Comparison of ENCODE assay signal across 10 cellular contexts in genomic region chr1:93616221-93616995, GRCh38.
DNase-seq lines count a peak whose midpoint lies in the region; ATAC-seq and TF ChIP-seq lines count a peak whose summit lies in the region.
"Had no signal": no experiment of that assay in that cellular context is flagged by ENCODE, and none has a peak within 500 bp of the region (broad histone marks: within the 10 kb centered on the region; RNA-seq: fewer than 3 reads in every experiment).

No MANE protein-coding gene starts in this region.

- no peak overlapping the region for H3K4me3 ChIP-seq in PC-3 (ENCODE audit: low read length)
- H3K4me3 ChIP-seq in esophagus muscularis mucosa: no peak overlapping the region

- H3K9ac ChIP-seq in PC-3 (ENCODE audit: low read length): no peak overlapping the region

- H3K4me1 ChIP-seq in PC-3 (ENCODE audit: insufficient read depth, low read length): peaks cover 72% of the 10 kb centered on the region
- peaks cover 61 to 83% (median 68%) of the 10 kb centered on the region in 4 donors for H3K4me1 ChIP-seq in esophagus muscularis mucosa

- no peaks in the 10 kb centered on the region for H3K9me2 ChIP-seq in PC-3 (replicated peaks; ENCODE audit: low read length)

- H2AFZ ChIP-seq in PC-3 (ENCODE audit: low read length): no peak overlapping the region

- no TSS peak for BruUV-seq in PC-3 (replicated peaks; lab: Mats Ljungman, UMichigan)

- ATAC-seq in GM21381 (IDR thresholded peaks at IDR 0.05; ENCODE audit: unreplicated experiment) (peak; percentile 4), PC-3 (0 out of 2 replicates have a peak, but pooled peaks have one; percentile 8), omental fat pad (ENCODE audit: low FRiP score) (peak; percentile 45), HG03342 (IDR thresholded peaks at IDR 0.05; ENCODE audit: unreplicated experiment) (no peak)

- peak overlapping the region; percentile 52 for H3K27ac ChIP-seq in PC-3 (ENCODE audit: low read length)
- H3K27ac ChIP-seq in esophagus muscularis mucosa (replicated peaks in 1 of 4): peak overlapping the region; percentile 51 to 71 (median 66)

- H3K9me3 ChIP-seq in PC-3 (ENCODE audit: low read length) (no peaks in the 10 kb centered on the region), esophagus muscularis mucosa (no peaks in the 10 kb centered on the region)

- peak; percentile 23 for DNase-seq in PC-3
- DNase-seq in esophagus muscularis mucosa (ENCODE audit: extremely low spot score): no peak
- DNase-seq in omental fat pad (ENCODE audit: low spot score): no peak
- no peak for DNase-seq in NCI-H187 (lab: John Stamatoyannopoulos, UW)
- DNase-seq in NCI-H2081 (lab: John Stamatoyannopoulos, UW): no peak
- no peak for DNase-seq in GDM1 (lab: John Stamatoyannopoulos, UW)
- DNase-seq: naive B cell, SIG-M5 had no signal

- H3K4me2 ChIP-seq in PC-3 (ENCODE audit: low read length): peak overlapping the region; percentile 2

- no peaks in the 10 kb centered on the region for H3K27me3 ChIP-seq in PC-3 (ENCODE audit: low read length)
- H3K27me3 ChIP-seq in esophagus muscularis mucosa: no peaks in the 10 kb centered on the region

- no peak for TF ChIP-seq EP300 in esophagus muscularis mucosa (IDR thresholded peaks at IDR 0.05)

- peaks cover 100% of the 10 kb centered on the region for H3K79me2 ChIP-seq in PC-3 (ENCODE audit: low read length)

- peaks cover 92% of the 10 kb centered on the region for H4K20me1 ChIP-seq in PC-3 (ENCODE audit: low read length)

- H3F3A ChIP-seq in PC-3 (ENCODE audit: low read length, unreplicated experiment): peaks cover 4% of the 10 kb centered on the region

- TF ChIP-seq CTCF in PC-3 (conservative IDR thresholded peaks at IDR 0.05; ENCODE audit: low read depth, low read length) (no peak), esophagus muscularis mucosa (IDR thresholded peaks at IDR 0.05) (no peak), omental fat pad (IDR thresholded peaks at IDR 0.05) (no peak)

- no peak for TF ChIP-seq POLR2A in esophagus muscularis mucosa (IDR thresholded peaks at IDR 0.05; ENCODE audit: low read depth)

- intact Hi-C loops in PC-3 (cut with micrococcal nuclease) (no loop called here), esophagus muscularis mucosa (cut with DNase I) (no loop called here)

- POLR2A ChIA-PET in PC-3 (lab: Charles Lee; ENCODE audit: unreplicated experiment): no interaction called here

- CTCF ChIA-PET in PC-3 (lab: Charles Lee): no interaction called here

- peaks cover 63% of the 10 kb centered on the region for H3K36me3 ChIP-seq in PC-3 (ENCODE audit: low read depth, low read length)
- no peaks in the 10 kb centered on the region for H3K36me3 ChIP-seq in esophagus muscularis mucosa

- 58% methylated on average over 7 of the region's 8 CpGs for WGBS in esophagus muscularis mucosa
